In genomic region chr1:91166106-91166712, GRCh38 we compare ENCODE assay signal across 1 cellular context.
TF ChIP-seq lines count a peak whose summit lies in the region.

No MANE protein-coding gene starts in this region.

TF ChIP-seq in IMR-90, 13 proteins besides CTCF, POLR2A, EP300 and RAD21 (continued from another document):
- TF ChIP-seq ELK1 (IDR thresholded peaks at IDR 0.05; ENCODE audit: borderline replicate concordance, low read depth, low read length) (no peak), BHLHE40 (IDR thresholded peaks at IDR 0.05; ENCODE audit: low read depth, low read length) (no peak), CEBPB (IDR thresholded peaks at IDR 0.05; ENCODE audit: low read depth, low read length) (no peak)
